30 cellular contexts compared by ENCODE assay signal in the genomic region with DNA sequence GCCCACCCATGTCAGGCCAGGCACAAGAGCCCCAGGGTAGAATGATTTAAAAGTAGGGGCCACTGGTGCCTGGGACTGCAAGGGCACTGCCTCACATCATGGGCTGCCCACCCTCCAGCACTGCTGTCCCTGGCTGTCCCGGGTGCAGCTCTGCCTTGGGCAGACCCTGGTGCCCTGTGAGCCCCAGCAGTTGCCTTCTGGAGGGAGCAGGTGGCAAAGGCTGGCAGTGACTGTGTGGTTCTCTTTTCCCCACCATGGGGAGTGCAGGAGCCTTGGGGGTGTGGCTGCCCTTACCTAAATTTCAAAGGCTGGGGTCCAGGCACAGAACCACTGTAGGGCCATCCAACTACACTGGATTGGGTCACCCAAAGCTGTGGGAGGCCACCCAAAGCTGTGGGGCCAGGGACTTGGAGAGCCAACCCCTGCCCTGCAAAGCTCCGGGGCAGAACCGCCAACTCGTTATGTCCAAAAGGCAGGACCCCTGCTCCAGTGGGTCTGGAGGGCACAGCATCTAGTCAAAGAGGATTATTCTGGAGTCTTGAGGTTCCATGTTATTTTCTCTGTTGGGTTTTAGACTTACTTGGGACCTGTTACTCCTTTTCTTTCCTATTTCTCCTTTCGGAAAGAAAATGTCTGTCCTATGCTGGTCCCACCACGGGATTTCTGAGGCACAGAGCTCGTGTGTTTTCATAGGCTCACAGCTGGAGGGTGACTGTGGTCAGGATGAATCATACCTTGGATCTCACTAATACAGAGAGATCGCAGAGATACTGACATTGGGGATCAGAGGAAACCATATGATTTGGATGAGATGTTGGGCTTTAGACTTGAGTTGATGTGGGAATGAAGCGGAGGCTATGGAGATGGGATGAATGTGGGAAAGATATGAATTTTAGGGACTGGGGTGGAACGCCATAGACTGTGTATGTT.
DNase-seq lines count a peak whose midpoint lies in the region; ATAC-seq lines count a peak whose summit lies in the region.
"Had no signal": no experiment of that assay in that cellular context is flagged by ENCODE, and none has a peak within 500 bp of the region (broad histone marks: within the 10 kb centered on the region; RNA-seq: fewer than 3 reads in every experiment).

No MANE protein-coding gene starts in this region.

- no peak overlapping the region for H3K4me3 Mint-ChIP-seq in T-helper 2 cell treated with Interferon-gamma antibody and Interleukin-4, amounts not matched to agents 5 μg/mL and 100 μg/mL, for 36 hours
- H3K4me3 Mint-ChIP-seq: activated CD4-positive, alpha-beta T cell treated with anti-CD3 and anti-CD28 coated beads for 36 hours; CD4-positive, alpha-beta memory T cell; neural crest cell; stimulated activated naive CD8-positive, alpha-beta T cell treated with anti-CD3 and anti-CD28 coated beads, Interleukin-15, Interleukin-2, amounts not matched to agents 100 ng/mL and 50 ng/mL, for 24 hours; T-helper 1 cell treated with Interleukin-12 subunit alpha and Interleukin-12 subunit beta and Interleukin-4 antibody, amounts not matched to agents 30 μg/mL and 1 μg/mL, for 36 hours had no signal

- H3K9me3 Mint-ChIP-seq in T-helper 2 cell treated with Interferon-gamma antibody and Interleukin-4, amounts not matched to agents 5 μg/mL and 100 μg/mL, for 36 hours: peaks cover 7% of the 10 kb centered on the region
- H3K9me3 Mint-ChIP-seq: stimulated activated naive CD8-positive, alpha-beta T cell treated with anti-CD3 and anti-CD28 coated beads, Interleukin-15, Interleukin-2, amounts not matched to agents 100 ng/mL and 50 ng/mL, for 24 hours; T-helper 1 cell treated with Interleukin-12 subunit alpha and Interleukin-12 subunit beta and Interleukin-4 antibody, amounts not matched to agents 30 μg/mL and 1 μg/mL, for 36 hours had no signal

- intact Hi-C loops in Right ventricle myocardium inferior (cut with DNase I): no loop called here
- intact Hi-C loops in Right ventricle myocardium superior (cut with DNase I): no loop called here

- no peaks in the 10 kb centered on the region for H3K4me1 Mint-ChIP-seq in T-helper 2 cell treated with Interferon-gamma antibody and Interleukin-4, amounts not matched to agents 5 μg/mL and 100 μg/mL, for 36 hours (ENCODE audit: low read depth)
- H3K4me1 Mint-ChIP-seq: activated CD4-positive, alpha-beta T cell treated with anti-CD3 and anti-CD28 coated beads for 36 hours; CD4-positive, alpha-beta memory T cell had no signal

- ATAC-seq in Right ventricle myocardium inferior (no peak), Right ventricle myocardium superior (ENCODE audit: poor library complexity) (no peak), esophagus mucosa (no peak)
- ATAC-seq: activated CD4-positive, alpha-beta T cell treated with anti-CD3 and anti-CD28 coated beads for 36 hours; foreskin keratinocyte; left cardiac atrium; psoas muscle had no signal

- DNase-seq in Right ventricle myocardium inferior (ENCODE audit: missing footprints) (peak; percentile 51), Right ventricle myocardium superior (no peak), astrocyte of the hippocampus (ENCODE audit: low read depth, low spot score) (peak; percentile 44), iris pigment epithelial cell (ENCODE audit: low read depth) (peak; percentile 70), amygdala (lab: John Stamatoyannopoulos, UW) (no peak)
- DNase-seq in activated CD8-positive, alpha-beta memory T cell treated with anti-CD3 and anti-CD28 coated beads, Interleukin-2, amount 50 U/mL, for 48 hours: no peak
- DNase-seq in T-helper 2 cell treated with Interferon-gamma antibody and Interleukin-4, amounts not matched to agents 5 μg/mL and 100 μg/mL, for 36 hours (ENCODE audit: low spot score): no peak
- DNase-seq: activated CD4-positive, alpha-beta T cell treated with anti-CD3 and anti-CD28 coated beads for 36 hours; activated CD8-positive, alpha-beta memory T cell treated with anti-CD3 and anti-CD28 coated beads for 24 hours; activated gamma-delta T cell treated with Interleukin-2 at 50 U/mL for 16 hours; activated T-cell treated with anti-CD3 and anti-CD28 coated beads, Interleukin-2, amount 50 U/mL, for 1 hour; AML-193; CD4-positive, alpha-beta memory T cell; DMS 273 treated with DMSO at 0.1 percent for 48 hours; effector CD4-positive, alpha-beta T cell; foreskin keratinocyte; H7; left cardiac atrium; MG63; NCI-H1417; NCI-H2081; NCI-H345; NCI-H748 treated with DMSO at 0.1 percent for 48 hours; Peyer's patch; psoas muscle; sigmoid colon had no signal

- H3K27me3 Mint-ChIP-seq in T-helper 2 cell treated with Interferon-gamma antibody and Interleukin-4, amounts not matched to agents 5 μg/mL and 100 μg/mL, for 36 hours (ENCODE audit: low read depth): no peaks in the 10 kb centered on the region
- H3K27me3 Mint-ChIP-seq: activated CD4-positive, alpha-beta T cell treated with anti-CD3 and anti-CD28 coated beads for 36 hours; CD4-positive, alpha-beta memory T cell; stimulated activated naive CD8-positive, alpha-beta T cell treated with anti-CD3 and anti-CD28 coated beads, Interleukin-15, Interleukin-2, amounts not matched to agents 100 ng/mL and 50 ng/mL, for 24 hours had no signal

- H3K27ac Mint-ChIP-seq in T-helper 2 cell treated with Interferon-gamma antibody and Interleukin-4, amounts not matched to agents 5 μg/mL and 100 μg/mL, for 36 hours: no peak overlapping the region
- H3K27ac Mint-ChIP-seq: activated CD4-positive, alpha-beta T cell treated with anti-CD3 and anti-CD28 coated beads for 36 hours; CD4-positive, alpha-beta memory T cell; stimulated activated naive CD8-positive, alpha-beta T cell treated with anti-CD3 and anti-CD28 coated beads, Interleukin-15, Interleukin-2, amounts not matched to agents 100 ng/mL and 50 ng/mL, for 24 hours; T-helper 1 cell treated with Interleukin-12 subunit alpha and Interleukin-12 subunit beta and Interleukin-4 antibody, amounts not matched to agents 30 μg/mL and 1 μg/mL, for 36 hours had no signal

- no peaks in the 10 kb centered on the region for H3K36me3 Mint-ChIP-seq in T-helper 2 cell treated with Interferon-gamma antibody and Interleukin-4, amounts not matched to agents 5 μg/mL and 100 μg/mL, for 36 hours (ENCODE audit: low read depth)

Comparison
In these comparisons a context has a peak if more than half of its experiments do, and no peak if none do; other contexts are left out.
1. DNase-seq: peak in Right ventricle myocardium inferior (single experiment), astrocyte of the hippocampus (single experiment) and iris pigment epithelial cell (single experiment); none in Right ventricle myocardium superior (single experiment), activated CD8-positive, alpha-beta memory T cell treated with anti-CD3 and anti-CD28 coated beads, Interleukin-2, amount 50 U/mL, for 48 hours (single experiment), amygdala (0 of 56) and T-helper 2 cell treated with Interferon-gamma antibody and Interleukin-4, amounts not matched to agents 5 μg/mL and 100 μg/mL, for 36 hours (single experiment).